In genomic region chr17:47973541-47973940, GRCh38 we compare ENCODE assay signal across 21 cellular contexts. TPM values are rescaled to one million over a fixed set of nuclear protein-coding genes. Genes with fewer than 3 reads are reported as not detected.
DNase-seq lines count a peak whose midpoint lies in the region; ATAC-seq and TF ChIP-seq lines count a peak whose summit lies in the region.
"Had no signal": no experiment of that assay in that cellular context is flagged by ENCODE, and none has a peak within 500 bp of the region (broad histone marks: within the 10 kb centered on the region; RNA-seq: fewer than 3 reads in every experiment).

No MANE protein-coding gene starts in this region.

- no peak for ATAC-seq in GM21786 (IDR thresholded peaks at IDR 0.05; ENCODE audit: unreplicated experiment)
- no peak for ATAC-seq in CD8-positive, alpha-beta T cell
- ATAC-seq in activated CD8-positive, alpha-beta memory T cell treated with anti-CD3 and anti-CD28 coated beads, Interleukin-2, amount 10 ng/mL, durations not matched to agents 7 days and 5 days = no peak
- ATAC-seq: GM12878, HCT116, Panc1, SK-N-SH treated with all-trans-retinoic acid at 6 μM for 48 hours had no signal

- CTCF ChIA-PET in CD8-positive, alpha-beta T cell (lab: Charles Lee) = interaction anchor here (26.1 kb wide), 1 partner anchor 22 kb away, joined by 421 read pairs; the partner anchor contains the start of genes PNPO and PRR15L
- CTCF ChIA-PET in activated CD8-positive, alpha-beta memory T cell treated with anti-CD3 and anti-CD28 coated beads, Interleukin-2, amount 10 ng/mL, durations not matched to agents 7 days and 5 days (lab: Charles Lee) = interaction anchor here (1.9 to 15.7 kb wide), 3 partner anchors 25 to 135 kb away, joined by 4 to 383 read pairs (median 71); partner anchors contain the start of genes PNPO, PRR15L and SNX11

- no peak overlapping the region for H3K9ac ChIP-seq in neural progenitor cell

- peaks cover 28% of the 10 kb centered on the region for H3K4me1 Mint-ChIP-seq in activated naive CD8-positive, alpha-beta T cell (ENCODE audit: low read depth)
- peaks cover 22% of the 10 kb centered on the region for H3K4me1 Mint-ChIP-seq in activated naive CD8-positive, alpha-beta T cell treated with anti-CD3 and anti-CD28 coated beads for 36 hours
- H3K4me1 Mint-ChIP-seq in neural progenitor cell = peaks cover 23% of the 10 kb centered on the region
- peaks cover 34% of the 10 kb centered on the region for H3K4me1 Mint-ChIP-seq in CD8-positive, alpha-beta T cell (ENCODE audit: low read depth)
- H3K4me1 Mint-ChIP-seq in activated CD8-positive, alpha-beta memory T cell treated with anti-CD3 and anti-CD28 coated beads, Interleukin-2, amount 10 ng/mL, durations not matched to agents 7 days and 5 days = peaks cover 28% of the 10 kb centered on the region

- no peaks in the 10 kb centered on the region for H3K27me3 Mint-ChIP-seq in activated naive CD8-positive, alpha-beta T cell
- no peaks in the 10 kb centered on the region for H3K27me3 Mint-ChIP-seq in activated naive CD8-positive, alpha-beta T cell treated with anti-CD3 and anti-CD28 coated beads for 36 hours
- peaks cover 5% of the 10 kb centered on the region for H3K27me3 Mint-ChIP-seq in neural progenitor cell (ENCODE audit: insufficient read depth, low read depth)
- no peaks in the 10 kb centered on the region for H3K27me3 Mint-ChIP-seq in CD8-positive, alpha-beta T cell (ENCODE audit: low read depth)
- no peaks in the 10 kb centered on the region for H3K27me3 Mint-ChIP-seq in activated CD8-positive, alpha-beta memory T cell treated with anti-CD3 and anti-CD28 coated beads, Interleukin-2, amount 10 ng/mL, durations not matched to agents 7 days and 5 days

- H3K9me3 ChIP-seq in KOPT-K1 (ENCODE audit: insufficient read depth, low read length, poor library complexity, severe bottlenecking) (no peaks in the 10 kb centered on the region), neural progenitor cell (ENCODE audit: low read depth) (no peaks in the 10 kb centered on the region)
- no peaks in the 10 kb centered on the region for H3K9me3 ChIP-seq in CD8-positive, alpha-beta T cell (ENCODE audit: low read length)

- DNase-seq in activated naive CD8-positive, alpha-beta T cell treated with anti-CD3 and anti-CD28 coated beads for 36 hours = no peak
- peak; percentile 20 for DNase-seq in SKM-1 (lab: John Stamatoyannopoulos, UW; ENCODE audit: unreplicated experiment)
- no peak for DNase-seq in neural progenitor cell (ENCODE audit: low spot score)
- DNase-seq in CD8-positive, alpha-beta T cell = no peak
- no peak for DNase-seq in activated CD8-positive, alpha-beta memory T cell treated with anti-CD3 and anti-CD28 coated beads, Interleukin-2, amount 10 ng/mL, durations not matched to agents 7 days and 5 days
- DNase-seq: COR-L47; DMS79; NCI-H1048; NCI-H2029; NCI-H69; NK-92 treated with Interleukin-12 subunit alpha and Interleukin-12 subunit beta, amount 100 ng/mL, for 24 hours; SHP77 had no signal

- H3K27ac Mint-ChIP-seq in activated naive CD8-positive, alpha-beta T cell = no peak overlapping the region
- H3K27ac Mint-ChIP-seq in activated naive CD8-positive, alpha-beta T cell treated with anti-CD3 and anti-CD28 coated beads for 36 hours = no peak overlapping the region
- peak overlapping the region; percentile 78 for H3K27ac Mint-ChIP-seq in neural progenitor cell
- H3K27ac Mint-ChIP-seq in CD8-positive, alpha-beta T cell = no peak overlapping the region
- no peak overlapping the region for H3K27ac Mint-ChIP-seq in activated CD8-positive, alpha-beta memory T cell treated with anti-CD3 and anti-CD28 coated beads, Interleukin-2, amount 10 ng/mL, durations not matched to agents 7 days and 5 days

- no peak for TF ChIP-seq CTCF in neural progenitor cell (IDR thresholded peaks at IDR 0.05)
- no peak for TF ChIP-seq CTCF in CD8-positive, alpha-beta T cell (IDR thresholded peaks at IDR 0.05)

- no peaks in the 10 kb centered on the region for H3K27me3 ChIP-seq in neural progenitor cell
- no peaks in the 10 kb centered on the region for H3K27me3 ChIP-seq in CD8-positive, alpha-beta T cell (ENCODE audit: insufficient read depth, low read length)

- peaks cover 8% of the 10 kb centered on the region for H3F3A ChIP-seq in neural progenitor cell (ENCODE audit: low read depth)

- no peak overlapping the region for H2AFZ ChIP-seq in neural progenitor cell (replicated peaks)

- H3K36me3 ChIP-seq in KOPT-K1 (ENCODE audit: insufficient read depth, low read length) (peaks cover 53% of the 10 kb centered on the region), neural progenitor cell (no peaks in the 10 kb centered on the region)
- peaks cover 18% of the 10 kb centered on the region for H3K36me3 ChIP-seq in CD8-positive, alpha-beta T cell (ENCODE audit: insufficient read depth, low read length)

- intact Hi-C loops in CD8-positive, alpha-beta T cell (cut with DNase I, micrococcal nuclease) = loop anchor here in 1 of 2 experiments (5.0 kb wide), 1 partner anchor 1259 kb away; the partner anchor contains the start of gene PHOSPHO1

- H3K4me3 Mint-ChIP-seq in activated naive CD8-positive, alpha-beta T cell = peak overlapping the region; percentile 2
- H3K4me3 Mint-ChIP-seq in activated naive CD8-positive, alpha-beta T cell treated with anti-CD3 and anti-CD28 coated beads for 36 hours = no peak overlapping the region
- H3K4me3 Mint-ChIP-seq in neural progenitor cell = no peak overlapping the region
- H3K4me3 Mint-ChIP-seq in CD8-positive, alpha-beta T cell = no peak overlapping the region
- no peak overlapping the region for H3K4me3 Mint-ChIP-seq in activated CD8-positive, alpha-beta memory T cell treated with anti-CD3 and anti-CD28 coated beads, Interleukin-2, amount 10 ng/mL, durations not matched to agents 7 days and 5 days

- POLR2A ChIA-PET in CD8-positive, alpha-beta T cell (lab: Charles Lee) = no interaction called here

- H3K27ac ChIP-seq in KOPT-K1 (ENCODE audit: low read depth, low read length, poor library complexity, severe bottlenecking) (peak overlapping the region; percentile 93), neural progenitor cell (no peak overlapping the region)
- no peak overlapping the region for H3K27ac ChIP-seq in CD8-positive, alpha-beta T cell (ENCODE audit: low read depth, low read length)

- no peak overlapping the region for H3K4me3 ChIP-seq in neural progenitor cell
- no peak overlapping the region for H3K4me3 ChIP-seq in CD8-positive, alpha-beta T cell (ENCODE audit: low read depth, low read length)

- peaks cover 13% of the 10 kb centered on the region for H3K4me1 ChIP-seq in neural progenitor cell
- peaks cover 19% of the 10 kb centered on the region for H3K4me1 ChIP-seq in CD8-positive, alpha-beta T cell (ENCODE audit: insufficient read depth, low read length)

- no peak overlapping the region for H3K4me2 ChIP-seq in neural progenitor cell

- peaks cover 5% of the 10 kb centered on the region for H3K36me3 Mint-ChIP-seq in activated naive CD8-positive, alpha-beta T cell
- H3K36me3 Mint-ChIP-seq in activated naive CD8-positive, alpha-beta T cell treated with anti-CD3 and anti-CD28 coated beads for 36 hours = peaks cover 16% of the 10 kb centered on the region
- H3K36me3 Mint-ChIP-seq in neural progenitor cell = peaks cover 22% of the 10 kb centered on the region
- H3K36me3 Mint-ChIP-seq in CD8-positive, alpha-beta T cell = peaks cover 52% of the 10 kb centered on the region
- H3K36me3 Mint-ChIP-seq in activated CD8-positive, alpha-beta memory T cell treated with anti-CD3 and anti-CD28 coated beads, Interleukin-2, amount 10 ng/mL, durations not matched to agents 7 days and 5 days = peaks cover 25% of the 10 kb centered on the region

- no peaks in the 10 kb centered on the region for H4K20me1 ChIP-seq in neural progenitor cell (ENCODE audit: low read depth)

- peaks cover 15% of the 10 kb centered on the region for H3K79me2 ChIP-seq in neural progenitor cell (ENCODE audit: low read depth)

- no peaks in the 10 kb centered on the region for H3K9me3 Mint-ChIP-seq in activated naive CD8-positive, alpha-beta T cell (ENCODE audit: low read depth)
- no peaks in the 10 kb centered on the region for H3K9me3 Mint-ChIP-seq in activated naive CD8-positive, alpha-beta T cell treated with anti-CD3 and anti-CD28 coated beads for 36 hours
- no peaks in the 10 kb centered on the region for H3K9me3 Mint-ChIP-seq in neural progenitor cell
- H3K9me3 Mint-ChIP-seq in CD8-positive, alpha-beta T cell = no peaks in the 10 kb centered on the region
- no peaks in the 10 kb centered on the region for H3K9me3 Mint-ChIP-seq in activated CD8-positive, alpha-beta memory T cell treated with anti-CD3 and anti-CD28 coated beads, Interleukin-2, amount 10 ng/mL, durations not matched to agents 7 days and 5 days (ENCODE audit: low read depth)

RNA-seq across cellular contexts. Expression of gene CDK5RAP3, which starts 2.6 kb away (rescaled TPM):
- total RNA-seq in activated naive CD8-positive, alpha-beta T cell treated with anti-CD3 and anti-CD28 coated beads for 36 hours = 100 to 1,000 TPM; 163 to 168 TPM
- total RNA-seq in neural progenitor cell (ENCODE audit: low replicate concordance) = 104 and 168 TPM in 2 replicates
- 100 to 1,000 TPM; 220 to 231 TPM for total RNA-seq in CD8-positive, alpha-beta T cell
- total RNA-seq in activated CD8-positive, alpha-beta memory T cell treated with anti-CD3 and anti-CD28 coated beads, Interleukin-2, amount 10 ng/mL, durations not matched to agents 7 days and 5 days = 100 to 1,000 TPM; 215 to 262 TPM

RNA-seq across cellular contexts. Expression of gene PRR15L, which starts 15.9 kb away (rescaled TPM):
- total RNA-seq in activated naive CD8-positive, alpha-beta T cell treated with anti-CD3 and anti-CD28 coated beads for 36 hours = not detected
- total RNA-seq in neural progenitor cell (ENCODE audit: low replicate concordance) = not detected in 2 replicates
- total RNA-seq in CD8-positive, alpha-beta T cell = not detected
- not detected for total RNA-seq in activated CD8-positive, alpha-beta memory T cell treated with anti-CD3 and anti-CD28 coated beads, Interleukin-2, amount 10 ng/mL, durations not matched to agents 7 days and 5 days
- total RNA-seq: G401, GM12878, LHCN-M2 had no signal

RNA-seq across cellular contexts. Expression of gene PNPO, which starts 32.2 kb away (rescaled TPM):
- 10 to 100 TPM; 56.1 to 61.1 TPM for total RNA-seq in activated naive CD8-positive, alpha-beta T cell treated with anti-CD3 and anti-CD28 coated beads for 36 hours
- 8.0 and 9.1 TPM in 2 replicates for total RNA-seq in neural progenitor cell (ENCODE audit: low replicate concordance)
- total RNA-seq in CD8-positive, alpha-beta T cell = 1 to 10 TPM; 5.7 to 5.8 TPM
- 10 to 100 TPM; 28.0 to 30.4 TPM for total RNA-seq in activated CD8-positive, alpha-beta memory T cell treated with anti-CD3 and anti-CD28 coated beads, Interleukin-2, amount 10 ng/mL, durations not matched to agents 7 days and 5 days
